In the genomic region with DNA sequence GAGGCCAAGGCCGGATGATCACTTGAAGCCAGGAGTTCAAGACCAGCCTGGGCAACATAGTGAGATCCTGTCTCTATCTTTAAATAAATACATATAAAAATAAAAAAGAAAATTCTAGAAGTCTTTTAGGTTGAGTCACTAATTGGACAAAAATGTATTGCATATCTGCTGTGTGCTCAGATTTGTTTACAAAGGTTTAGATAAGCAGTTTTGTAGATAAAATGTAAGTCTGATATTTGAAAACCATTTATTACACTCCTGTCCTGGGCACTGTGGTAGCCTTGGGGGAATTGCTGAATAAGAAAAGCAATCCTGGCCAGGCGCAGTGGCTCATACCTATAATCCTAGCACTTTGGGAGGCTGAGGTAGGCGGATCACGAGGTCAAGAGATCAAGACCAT, we compare ENCODE assay signal across 28 cellular contexts. TPM values are rescaled to one million over a fixed set of nuclear protein-coding genes. Genes with fewer than 3 reads are reported as not detected.
"Had no signal": no experiment of that assay in that cellular context is flagged by ENCODE, and none has a peak within 500 bp of the region (broad histone marks: within the 10 kb centered on the region; RNA-seq: fewer than 3 reads in every experiment).

No MANE protein-coding gene starts in this region.

- H3K4me1 ChIP-seq: ascending aorta, esophagus muscularis mucosa had no signal

- DNase-seq: activated CD4-positive, alpha-beta memory T cell treated with anti-CD3 and anti-CD28 coated beads for 36 hours; activated CD4-positive, alpha-beta T cell treated with anti-CD3 and anti-CD28 coated beads for 36 hours; activated CD4-positive, alpha-beta T cell treated with anti-CD3 and anti-CD28 coated beads, Interleukin-2, amount 10 ng/mL, durations not matched to agents 24 days and 14 days; activated CD4-positive, CD25-positive, alpha-beta regulatory T cell; activated CD4-positive, CD25-positive, alpha-beta regulatory T cell treated with anti-CD3 and anti-CD28 coated beads, Interleukin-2, amount 50 U/mL, for 72 hours; activated CD8-positive, alpha-beta memory T cell treated with anti-CD3 and anti-CD28 coated beads, Interleukin-2, amount 50 U/mL, for 48 hours; activated CD8-positive, alpha-beta T cell treated with anti-CD3 and anti-CD28 coated beads, Interleukin-2, amount 10 ng/mL, durations not matched to agents 7 days and 5 days; activated gamma-delta T cell treated with Interleukin-2 at 50 U/mL for 16 hours; activated naive CD4-positive, alpha-beta T cell treated with anti-CD3 and anti-CD28 coated beads, Interleukin-2, amount 50 U/mL, for 16 hours; activated naive CD4-positive, alpha-beta T cell treated with Interleukin-2 at 50 U/mL for 16 hours; activated T-cell treated with anti-CD3 and anti-CD28 coated beads for 4 hours; activated T-cell treated with anti-CD3 and anti-CD28 coated beads, Interleukin-2, amount 50 U/mL, for 24 hours; activated T-cell treated with anti-CD3 and anti-CD28 coated beads, Interleukin-2, amount 50 U/mL, for 72 hours; caudate nucleus; effector CD4-positive, alpha-beta T cell; effector memory CD8-positive, alpha-beta T cell; erythroblast; foreskin keratinocyte; gastrocnemius medialis; glutamatergic neuron; heart left ventricle; T-helper 1 cell; T-helper 17 cell; T1000 had no signal

- H3K9me3 ChIP-seq: adrenal gland, ascending aorta, esophagus muscularis mucosa, gastrocnemius medialis, heart left ventricle had no signal

- H3K4me3 ChIP-seq: adrenal gland, ascending aorta, coronary artery, esophagus muscularis mucosa, gastrocnemius medialis, heart left ventricle had no signal

- H3K27ac ChIP-seq: adrenal gland, ascending aorta, coronary artery, esophagus muscularis mucosa, foreskin keratinocyte, gastrocnemius medialis, heart left ventricle had no signal

- H3K27me3 ChIP-seq: adrenal gland, ascending aorta, esophagus muscularis mucosa, foreskin keratinocyte, gastrocnemius medialis, heart left ventricle had no signal

- ATAC-seq: activated CD4-positive, alpha-beta T cell treated with anti-CD3 and anti-CD28 coated beads for 36 hours; activated CD8-positive, alpha-beta T cell treated with anti-CD3 and anti-CD28 coated beads, Interleukin-2, amount 10 ng/mL, durations not matched to agents 7 days and 5 days; activated T-cell treated with anti-CD3 and anti-CD28 coated beads, Interleukin-2, amount 50 U/mL, for 72 hours; effector memory CD8-positive, alpha-beta T cell; foreskin keratinocyte; gastrocnemius medialis; heart left ventricle; T-helper 17 cell had no signal

RNA-seq across cellular contexts. Expression of a gene that starts 31.7 kb away (rescaled TPM):
- total RNA-seq: activated CD4-positive, alpha-beta memory T cell treated with anti-CD3 and anti-CD28 coated beads for 36 hours; activated CD4-positive, alpha-beta T cell treated with anti-CD3 and anti-CD28 coated beads for 36 hours; activated CD4-positive, alpha-beta T cell treated with anti-CD3 and anti-CD28 coated beads, Interleukin-2, amount 10 ng/mL, durations not matched to agents 24 days and 14 days; activated CD8-positive, alpha-beta T cell treated with anti-CD3 and anti-CD28 coated beads, Interleukin-2, amount 10 ng/mL, durations not matched to agents 7 days and 5 days; activated T-cell treated with anti-CD3 and anti-CD28 coated beads, Interleukin-2, amount 50 U/mL, for 72 hours; adrenal gland; ascending aorta; esophagus muscularis mucosa; foreskin keratinocyte; gastrocnemius medialis; heart left ventricle; T-helper 17 cell had no signal
- polyA plus RNA-seq: adrenal gland, foreskin keratinocyte, heart left ventricle had no signal
